1 cellular context compared by ENCODE assay signal in genomic region chr3:149401215-149401925, GRCh38.
TF ChIP-seq lines count a peak whose summit lies in the region.

No MANE protein-coding gene starts in this region.

TF ChIP-seq in HepG2, 621 proteins besides CTCF, POLR2A, EP300 and RAD21 (continued from another document and continues in another):
- no peak for TF ChIP-seq NFAT5 (CRISPR knock-in tag; IDR thresholded peaks at IDR 0.05)
- TF ChIP-seq ZFP1 (CRISPR knock-in tag; IDR thresholded peaks at IDR 0.05) = peak; percentile 29; the same call in 1 of the 2 replicates
- TF ChIP-seq ATF7-NPFF (CRISPR knock-in tag; IDR thresholded peaks at IDR 0.05; ENCODE audit: low read depth) = no peak
- no peak for TF ChIP-seq THYN1 (CRISPR knock-in tag; IDR thresholded peaks at IDR 0.05; ENCODE audit: borderline replicate concordance, low read depth)
- peak; percentile 35 for TF ChIP-seq GABPA (IDR thresholded peaks at IDR 0.05; ENCODE audit: low read depth, low read length)
- TF ChIP-seq GABPA (CRISPR knock-in tag; IDR thresholded peaks at IDR 0.05; ENCODE audit: low read depth) = peak; percentile 86
- TF ChIP-seq BCLAF1 (IDR thresholded peaks at IDR 0.05) = no peak
- 0 out of 2 replicates have a peak, but pooled peaks have one; percentile 21 for TF ChIP-seq ZBTB7B (CRISPR knock-in tag; IDR thresholded peaks at IDR 0.05)
- peak; percentile 17; the same call in 1 of the 2 replicates for TF ChIP-seq KLF6 (CRISPR knock-in tag; IDR thresholded peaks at IDR 0.05)
- peak; percentile 48; the same call in 1 of the 2 replicates for TF ChIP-seq CSRNP1 (CRISPR knock-in tag; IDR thresholded peaks at IDR 0.05)
- no peak for TF ChIP-seq KDM4B (CRISPR knock-in tag; IDR thresholded peaks at IDR 0.05)
- TF ChIP-seq KLF13 (CRISPR knock-in tag; IDR thresholded peaks at IDR 0.05) = no peak
- TF ChIP-seq CREM (IDR thresholded peaks at IDR 0.05) = peak; percentile 93
- no peak for TF ChIP-seq CREM (CRISPR knock-in tag; IDR thresholded peaks at IDR 0.05)
- TF ChIP-seq ZBTB25 (CRISPR knock-in tag; IDR thresholded peaks at IDR 0.05) = peak; percentile 86
- peak; percentile 66 for TF ChIP-seq ELF1 (CRISPR knock-in tag; IDR thresholded peaks at IDR 0.05)
- TF ChIP-seq ZNF143 (CRISPR knock-in tag; IDR thresholded peaks at IDR 0.05) = no peak
- peak; percentile 89 for TF ChIP-seq RXRB (CRISPR knock-in tag; IDR thresholded peaks at IDR 0.05; ENCODE audit: borderline replicate concordance)
- TF ChIP-seq BCL3 (CRISPR knock-in tag; IDR thresholded peaks at IDR 0.05) = no peak
- no peak for TF ChIP-seq ZFP82 (CRISPR knock-in tag; IDR thresholded peaks at IDR 0.05; ENCODE audit: borderline replicate concordance)
- no peak for TF ChIP-seq NRL (CRISPR knock-in tag; IDR thresholded peaks at IDR 0.05; ENCODE audit: borderline replicate concordance)
- peak; percentile 99 for TF ChIP-seq NFIC (IDR thresholded peaks at IDR 0.05; ENCODE audit: low read length)
- no peak for TF ChIP-seq TRIM22 (IDR thresholded peaks at IDR 0.05)
- TF ChIP-seq SMAD3 (CRISPR knock-in tag; IDR thresholded peaks at IDR 0.05) = peak; percentile 83
- TF ChIP-seq U2AF2 (IDR thresholded peaks at IDR 0.05; ENCODE audit: low read depth, low read length) = no peak
- peak; percentile 69 for TF ChIP-seq TFE3 (CRISPR knock-in tag; IDR thresholded peaks at IDR 0.05)
- no peak for TF ChIP-seq ZNF431 (CRISPR knock-in tag; IDR thresholded peaks at IDR 0.05; ENCODE audit: borderline replicate concordance, low read depth)
- peak; percentile 90 for TF ChIP-seq ELF3 (CRISPR knock-in tag; IDR thresholded peaks at IDR 0.05)
- TF ChIP-seq ZZZ3 (CRISPR knock-in tag; IDR thresholded peaks at IDR 0.05; ENCODE audit: borderline replicate concordance) = no peak
- peak; percentile 79 for TF ChIP-seq MLX (CRISPR knock-in tag; IDR thresholded peaks at IDR 0.05)
- no peak for TF ChIP-seq ZFP36L1 (CRISPR knock-in tag; IDR thresholded peaks at IDR 0.05)
- TF ChIP-seq ISL2 (CRISPR knock-in tag; IDR thresholded peaks at IDR 0.05) = peak; percentile 98
- no peak for TF ChIP-seq RBM22 (optimal IDR thresholded peaks at IDR 0.05; ENCODE audit: low read length)
- TF ChIP-seq ZNF552 (CRISPR knock-in tag; IDR thresholded peaks at IDR 0.05; ENCODE audit: borderline replicate concordance) = no peak
- no peak for TF ChIP-seq MTF1 (CRISPR knock-in tag; IDR thresholded peaks at IDR 0.05)
- no peak for TF ChIP-seq ZNF724P (CRISPR knock-in tag; IDR thresholded peaks at IDR 0.05; ENCODE audit: borderline replicate concordance)
- no peak for TF ChIP-seq ZNF354B (CRISPR knock-in tag; IDR thresholded peaks at IDR 0.05)
- TF ChIP-seq REST (IDR thresholded peaks at IDR 0.05; ENCODE audit: borderline replicate concordance in 1 of 2, low read depth in 1 of 2, low read length in 2 of 2) = 0 out of 4 replicates have a peak, but pooled peaks of 1 of the 2 experiments have one; percentile 35
- TF ChIP-seq ARID2 (CRISPR knock-in tag; IDR thresholded peaks at IDR 0.05; ENCODE audit: borderline replicate concordance) = peak; percentile 45; the same call in 1 of the 2 replicates
- no peak for TF ChIP-seq ZNF543 (CRISPR knock-in tag; IDR thresholded peaks at IDR 0.05)
- TF ChIP-seq RBFOX2 (IDR thresholded peaks at IDR 0.05; ENCODE audit: low read depth, low read length) = peak; percentile 47; the same call in 1 of the 2 replicates
- no peak for TF ChIP-seq DR1 (CRISPR knock-in tag; IDR thresholded peaks at IDR 0.05)
- peak; percentile 81; the same call in 1 of the 2 replicates for TF ChIP-seq ZNF614 (CRISPR knock-in tag; IDR thresholded peaks at IDR 0.05; ENCODE audit: borderline replicate concordance)
- TF ChIP-seq ZBTB1 (CRISPR knock-in tag; IDR thresholded peaks at IDR 0.05; ENCODE audit: borderline replicate concordance) = no peak
- TF ChIP-seq ATRX (CRISPR knock-in tag; IDR thresholded peaks at IDR 0.05; ENCODE audit: borderline replicate concordance) = no peak
- no peak for TF ChIP-seq JDP2 (CRISPR knock-in tag; IDR thresholded peaks at IDR 0.05; ENCODE audit: borderline replicate concordance)
- TF ChIP-seq TAF15 (IDR thresholded peaks at IDR 0.05; ENCODE audit: low read depth, low read length, poor library complexity, severe bottlenecking) = no peak
